15 cellular contexts compared by ENCODE assay signal in the genomic region with DNA sequence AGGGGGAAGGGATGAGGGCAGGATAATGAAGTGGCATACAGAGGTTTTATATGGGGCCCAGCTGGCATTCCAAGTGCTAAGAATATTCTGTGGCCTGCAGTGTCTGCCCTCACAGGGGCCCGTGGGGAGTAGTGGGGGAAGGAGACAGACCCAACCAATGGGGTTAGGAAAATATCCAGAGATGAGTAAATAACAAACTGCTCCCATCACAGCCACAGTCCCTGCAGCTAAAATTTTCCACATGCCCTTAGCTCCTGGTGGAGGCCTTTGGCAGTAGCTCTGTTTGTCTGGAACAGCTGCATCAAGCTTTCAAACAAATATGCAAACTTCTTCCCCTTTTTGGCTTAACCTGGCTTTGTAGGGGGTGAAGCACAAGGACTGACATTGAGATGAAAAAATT. TPM values are rescaled to one million over a fixed set of nuclear protein-coding genes. Genes with fewer than 3 reads are reported as not detected.
DNase-seq lines count a peak whose midpoint lies in the region; TF ChIP-seq lines count a peak whose summit lies in the region.
"Had no signal": no experiment of that assay in that cellular context is flagged by ENCODE, and none has a peak within 500 bp of the region (broad histone marks: within the 10 kb centered on the region; RNA-seq: fewer than 3 reads in every experiment).

No MANE protein-coding gene starts in this region.

- no peaks in the 10 kb centered on the region for H3K36me3 Mint-ChIP-seq in activated CD4-positive, alpha-beta memory T cell treated with anti-CD3 and anti-CD28 coated beads, Interleukin-2, amount 10 ng/mL, durations not matched to agents 7 days and 5 days (ENCODE audit: low read depth)

- no peaks in the 10 kb centered on the region for H3K9me3 Mint-ChIP-seq in activated CD4-positive, alpha-beta memory T cell treated with anti-CD3 and anti-CD28 coated beads, Interleukin-2, amount 10 ng/mL, durations not matched to agents 7 days and 5 days
- H3K9me3 Mint-ChIP-seq: activated T-cell treated with anti-CD3 and anti-CD28 coated beads, Interleukin-2, amount 50 U/mL, for 4 hours had no signal

- intact Hi-C loops in posterior vena cava (cut with DNase I): no loop called here

- no peak overlapping the region for H3K27ac Mint-ChIP-seq in activated CD4-positive, alpha-beta memory T cell treated with anti-CD3 and anti-CD28 coated beads, Interleukin-2, amount 10 ng/mL, durations not matched to agents 7 days and 5 days

- H3K9me3 ChIP-seq in BLaER1: no peaks in the 10 kb centered on the region
- H3K9me3 ChIP-seq in SJCRH30 (replicated peaks): no peaks in the 10 kb centered on the region

- H3K4me3 ChIP-seq in BLaER1 (no peak overlapping the region), SJCRH30 (no peak overlapping the region), fibroblast of mammary gland (ENCODE audit: control insufficient read depth, low read depth, low read length) (no peak overlapping the region)

- CTCF ChIA-PET in activated CD4-positive, alpha-beta memory T cell treated with anti-CD3 and anti-CD28 coated beads, Interleukin-2, amount 10 ng/mL, durations not matched to agents 7 days and 5 days (lab: Charles Lee): no interaction called here

- no peaks in the 10 kb centered on the region for H3K4me1 Mint-ChIP-seq in activated CD4-positive, alpha-beta memory T cell treated with anti-CD3 and anti-CD28 coated beads, Interleukin-2, amount 10 ng/mL, durations not matched to agents 7 days and 5 days

- H3K9ac ChIP-seq in BLaER1: no peak overlapping the region

- POLR2A ChIA-PET in activated CD4-positive, alpha-beta memory T cell treated with anti-CD3 and anti-CD28 coated beads, Interleukin-2, amount 10 ng/mL, durations not matched to agents 7 days and 5 days (lab: Charles Lee): no interaction called here

- H3K27me3 ChIP-seq in BLaER1 (no peaks in the 10 kb centered on the region), SJCRH30 (no peaks in the 10 kb centered on the region)

- DNase-seq in SJCRH30: peak; percentile 65 to 73
- peak; percentile 71 for DNase-seq in fibroblast of mammary gland (ENCODE audit: low read depth)
- DNase-seq in posterior vena cava (ENCODE audit: low spot score): peak; percentile 67
- DNase-seq in activated naive CD4-positive, alpha-beta T cell treated with Interleukin-2 at 50 U/mL for 16 hours: no peak
- no peak for DNase-seq in NCI-H2107 treated with DMSO at 0.1 percent for 48 hours (lab: John Stamatoyannopoulos, UW; ENCODE audit: unreplicated experiment)
- no peak for DNase-seq in activated CD4-positive, alpha-beta memory T cell treated with anti-CD3 and anti-CD28 coated beads, Interleukin-2, amount 10 ng/mL, durations not matched to agents 7 days and 5 days
- no peak for DNase-seq in NCI-H187 (lab: John Stamatoyannopoulos, UW)
- DNase-seq: activated T-cell treated with anti-CD3 and anti-CD28 coated beads, Interleukin-2, amount 50 U/mL, for 4 hours; amygdala; mammary epithelial cell; MM.1S; nucleus accumbens; stimulated activated CD8-positive, alpha-beta memory T cell treated with anti-CD3 and anti-CD28 coated beads, Interleukin-4, amount 100 ng/mL, for 48 hours had no signal

- H3K4me1 ChIP-seq in BLaER1: peaks cover 42% of the 10 kb centered on the region
- peaks cover 54% of the 10 kb centered on the region for H3K4me1 ChIP-seq in SJCRH30

- no peak overlapping the region for H3K4me3 Mint-ChIP-seq in activated CD4-positive, alpha-beta memory T cell treated with anti-CD3 and anti-CD28 coated beads, Interleukin-2, amount 10 ng/mL, durations not matched to agents 7 days and 5 days
- H3K4me3 Mint-ChIP-seq: activated T-cell treated with anti-CD3 and anti-CD28 coated beads, Interleukin-2, amount 50 U/mL, for 4 hours had no signal

- peaks cover 7% of the 10 kb centered on the region for H3K27me3 Mint-ChIP-seq in activated CD4-positive, alpha-beta memory T cell treated with anti-CD3 and anti-CD28 coated beads, Interleukin-2, amount 10 ng/mL, durations not matched to agents 7 days and 5 days

- no peak for TF ChIP-seq CTCF in fibroblast of mammary gland (conservative IDR thresholded peaks at IDR 0.05; ENCODE audit: control insufficient read depth, insufficient read depth, low read depth, low read length)

- H4K20me1 ChIP-seq in BLaER1: no peaks in the 10 kb centered on the region

- H3K27ac ChIP-seq in BLaER1 (no peak overlapping the region), SJCRH30 (peak overlapping the region; percentile 52)
- H3K27ac ChIP-seq: C4-2B had no signal

- H3K4me2 ChIP-seq in BLaER1: peak overlapping the region; percentile 70

- no peaks in the 10 kb centered on the region for H3K36me3 ChIP-seq in BLaER1
- no peaks in the 10 kb centered on the region for H3K36me3 ChIP-seq in SJCRH30

RNA-seq across cellular contexts. Expression of gene SRPX2, which starts 3.1 kb away (rescaled TPM):
- total RNA-seq in SJCRH30 (2014; rRNA removed; shearing (Covaris generic)): 0.97 and 1.3 TPM in 2 replicates
- 10 to 100 TPM; 34.5 to 40.3 TPM for total RNA-seq in posterior vena cava
- not detected for total RNA-seq in activated CD4-positive, alpha-beta memory T cell treated with anti-CD3 and anti-CD28 coated beads, Interleukin-2, amount 10 ng/mL, durations not matched to agents 7 days and 5 days
- total RNA-seq: activated T-cell treated with anti-CD3 and anti-CD28 coated beads, Interleukin-2, amount 50 U/mL, for 4 hours had no signal

RNA-seq across cellular contexts. Expression of gene TSPAN6, which starts 10.5 kb away (rescaled TPM):
- 58.8 and 61.7 TPM in 2 replicates for total RNA-seq in SJCRH30 (2014; rRNA removed; shearing (Covaris generic))
- 10 to 100 TPM in 1 of 2 donors, 1 to 10 TPM in 1; 7.8 to 11.1 TPM for total RNA-seq in posterior vena cava
- total RNA-seq in activated CD4-positive, alpha-beta memory T cell treated with anti-CD3 and anti-CD28 coated beads, Interleukin-2, amount 10 ng/mL, durations not matched to agents 7 days and 5 days: not detected

Comparison
In these comparisons a context has a peak if more than half of its experiments do, and no peak if none do; other contexts are left out.
1. DNase-seq: peak in SJCRH30 (2 of 2), fibroblast of mammary gland (single experiment) and posterior vena cava (single experiment); none in activated naive CD4-positive, alpha-beta T cell treated with Interleukin-2 at 50 U/mL for 16 hours (single experiment), NCI-H2107 treated with DMSO at 0.1 percent for 48 hours (single experiment), activated CD4-positive, alpha-beta memory T cell treated with anti-CD3 and anti-CD28 coated beads, Interleukin-2, amount 10 ng/mL, durations not matched to agents 7 days and 5 days (single experiment) and NCI-H187 (0 of 2).
2. RNA of gene SRPX2, which starts 3.1 kb away (total RNA-seq): 34.5 to 40.3 TPM in posterior vena cava; 0.97 to 1.3 TPM in SJCRH30 and not detected in activated CD4-positive, alpha-beta memory T cell treated with anti-CD3 and anti-CD28 coated beads, Interleukin-2, amount 10 ng/mL, durations not matched to agents 7 days and 5 days; every median in the first group is over 10 times any median in the second.
3. RNA of gene TSPAN6, which starts 10.5 kb away (total RNA-seq): 58.8 to 61.7 TPM in SJCRH30 and 7.8 to 11.1 TPM in posterior vena cava; not detected in activated CD4-positive, alpha-beta memory T cell treated with anti-CD3 and anti-CD28 coated beads, Interleukin-2, amount 10 ng/mL, durations not matched to agents 7 days and 5 days; every median in the first group is over 4 times any median in the second.